ENCODE assay signal across 14 cellular contexts in genomic region chr6:27148404-27148795, GRCh38.
A peak's percentile ranks its signal among the peaks of the same experiment; 100 is the strongest.
DNase-seq lines count a peak whose midpoint lies in the region; TF ChIP-seq lines count a peak whose summit lies in the region.
"Had no signal": no experiment of that assay in that cellular context is flagged by ENCODE, and none has a peak within 500 bp of the region (broad histone marks: within the 10 kb centered on the region; RNA-seq: fewer than 3 reads in every experiment).

No MANE protein-coding gene starts in this region.

- peak overlapping the region; percentile 63 for H3K4me3 Mint-ChIP-seq in Caco-2 (ENCODE audit: unreplicated experiment)
- H3K4me3 Mint-ChIP-seq in HFFc6: no peak overlapping the region

- no peak for TF ChIP-seq CTCF in Caco-2 (IDR thresholded peaks at IDR 0.05; ENCODE audit: insufficient read depth in 1 of 2, low read depth in 1 of 2, low read length in 1 of 2, severe bottlenecking in 1 of 2, unreplicated experiment in 1 of 2)
- no peak for TF ChIP-seq CTCF in HFFc6 (IDR thresholded peaks at IDR 0.05)

- intact Hi-C loops in Caco-2 (cut with micrococcal nuclease; ENCODE audit: unreplicated experiment): loop anchor here (5.0 kb wide), 2 partner anchors 876 to 991 kb away; a partner anchor contains a TSS

- H3K27ac ChIP-seq in SK-N-MC: peak overlapping the region; percentile 17; the same call in 1 of the 2 replicates
- H3K27ac ChIP-seq: brain microvascular endothelial cell, foreskin keratinocyte had no signal

- POLR2A ChIA-PET in Caco-2 (lab: Charles Lee): interaction anchor here (3.8 kb wide), 1 partner anchor 16 kb away, joined by 221 read pairs; a partner anchor contains a TSS

- no peak overlapping the region for H3K27ac Mint-ChIP-seq in Caco-2 (ENCODE audit: unreplicated experiment)
- H3K27ac Mint-ChIP-seq in HFFc6: peak overlapping the region; percentile 7; the same call in 1 of the 2 replicates

- H3K4me1 Mint-ChIP-seq in Caco-2 (ENCODE audit: low read depth, unreplicated experiment) (peaks cover 8% of the 10 kb centered on the region), HFFc6 (ENCODE audit: low read depth) (peaks cover 22% of the 10 kb centered on the region)

- H3K4me3 ChIP-seq in Caco-2 (ENCODE audit: low read depth, low read length) (no peak overlapping the region), SK-N-MC (no peak overlapping the region), iPS-15b (ENCODE audit: low read depth, low read length) (peak overlapping the region; percentile 89), H7 (ENCODE audit: insufficient read depth, low read depth, low read length) (no peak overlapping the region)

- H3K9me3 ChIP-seq in Caco-2 (no peaks in the 10 kb centered on the region), SK-N-MC (ENCODE audit: low read depth, low read length) (no peaks in the 10 kb centered on the region), iPS-15b (ENCODE audit: control insufficient read depth, insufficient read depth, low read length) (no peaks in the 10 kb centered on the region)

- H3K9ac ChIP-seq in SK-N-MC (ENCODE audit: insufficient read length) (no peak overlapping the region), iPS-15b (ENCODE audit: low read depth, low read length) (no peak overlapping the region)

- H3K9me3 Mint-ChIP-seq in Caco-2 (ENCODE audit: unreplicated experiment) (no peaks in the 10 kb centered on the region), HFFc6 (no peaks in the 10 kb centered on the region)

- H3K4me1 ChIP-seq in Caco-2 (no peaks in the 10 kb centered on the region), iPS-15b (ENCODE audit: control insufficient read depth, insufficient read depth, low read length) (peaks cover 9% of the 10 kb centered on the region)
- H3K4me1 ChIP-seq: foreskin keratinocyte had no signal

- H3K27me3 ChIP-seq in Caco-2 (replicated peaks; ENCODE audit: control insufficient read depth, insufficient read depth, low read length) (no peaks in the 10 kb centered on the region), iPS-15b (ENCODE audit: control insufficient read depth, insufficient read depth, low read length) (peaks cover 1% of the 10 kb centered on the region), H7 (ENCODE audit: control insufficient read depth, insufficient read depth, low read length) (no peaks in the 10 kb centered on the region)
- H3K27me3 ChIP-seq: brain microvascular endothelial cell, foreskin keratinocyte had no signal

- no TSS peak for BruUV-seq in Caco-2 (replicated peaks; lab: Mats Ljungman, UMichigan)

- CTCF ChIA-PET in Caco-2 (lab: Charles Lee): no interaction called here

- DNase-seq in Caco-2 (no peak), HFFc6 (no peak), SK-N-MC (ENCODE audit: low read depth, low spot score) (no peak), H7 (no peak), NCI-H526 (lab: John Stamatoyannopoulos, UW) (no peak), NCI-H2227 treated with DMSO at 0.1 percent for 48 hours (lab: John Stamatoyannopoulos, UW) (no peak)
- no peak for DNase-seq in effector CD4-positive, alpha-beta T cell
- DNase-seq: brain microvascular endothelial cell; effector memory CD4-positive, alpha-beta T cell; GM23248; islet precursor cell; SW 1271 had no signal

- H3K36me3 ChIP-seq in Caco-2 (ENCODE audit: control insufficient read depth, insufficient read depth, low read length): no peaks in the 10 kb centered on the region
- H3K36me3 ChIP-seq in SK-N-MC (ENCODE audit: insufficient read depth, low read length): no peaks in the 10 kb centered on the region
- no peaks in the 10 kb centered on the region for H3K36me3 ChIP-seq in iPS-15b (ENCODE audit: control insufficient read depth, insufficient read depth, low read length)
- no peaks in the 10 kb centered on the region for H3K36me3 ChIP-seq in H7 (replicated peaks; ENCODE audit: control insufficient read depth, insufficient read depth, low read length)
- H3K36me3 ChIP-seq: brain microvascular endothelial cell had no signal

- H3K27me3 Mint-ChIP-seq in Caco-2 (ENCODE audit: insufficient read depth, unreplicated experiment) (no peaks in the 10 kb centered on the region), HFFc6 (ENCODE audit: insufficient read depth) (no peaks in the 10 kb centered on the region)

- H3K36me3 Mint-ChIP-seq in Caco-2 (ENCODE audit: insufficient read depth, unreplicated experiment): no peaks in the 10 kb centered on the region
- H3K36me3 Mint-ChIP-seq in HFFc6 (ENCODE audit: low read depth): no peaks in the 10 kb centered on the region
